In genomic region chr6:53530346-53530745, GRCh38 we compare ENCODE assay signal across 13 cellular contexts. TPM values are rescaled to one million over a fixed set of nuclear protein-coding genes. Genes with fewer than 3 reads are reported as not detected.
DNase-seq lines count a peak whose midpoint lies in the region; ATAC-seq and TF ChIP-seq lines count a peak whose summit lies in the region.
"Had no signal": no experiment of that assay in that cellular context is flagged by ENCODE, and none has a peak within 500 bp of the region (broad histone marks: within the 10 kb centered on the region; RNA-seq: fewer than 3 reads in every experiment).

No MANE protein-coding gene starts in this region.

- H3K4me1 ChIP-seq in HUES48 (ENCODE audit: control insufficient read depth, insufficient read depth, low read length) (peaks cover 84% of the 10 kb centered on the region), gastrocnemius medialis (peaks cover 57 to 78% of the 10 kb centered on the region in 2 donors), tibial nerve (peaks cover 0 to 61% (median 2%) of the 10 kb centered on the region in 4 donors)

- no peak for TF ChIP-seq EP300 in tibial nerve (IDR thresholded peaks at IDR 0.05)

- H3K27ac Mint-ChIP-seq in chondrocyte (ENCODE audit: unreplicated experiment) = peak overlapping the region; percentile 71
- H3K27ac Mint-ChIP-seq: stimulated activated naive CD8-positive, alpha-beta T cell treated with anti-CD3 and anti-CD28 coated beads, Interleukin-15, Interleukin-2, amounts not matched to agents 100 ng/mL and 50 ng/mL, for 24 hours had no signal

- peaks cover 2% of the 10 kb centered on the region for H3K36me3 Mint-ChIP-seq in chondrocyte (ENCODE audit: low read depth)

- in situ Hi-C loops in gastrocnemius medialis (cut with MboI; ENCODE audit: low sequenced_read_pairs in 4 of 4) = no loop called here

- TF ChIP-seq CTCF in chondrocyte (IDR thresholded peaks at IDR 0.05) = no peak
- TF ChIP-seq CTCF in gastrocnemius medialis (IDR thresholded peaks at IDR 0.05 in 4 of 5, conservative IDR thresholded peaks at IDR 0.05 in 1 of 5) = no peak
- TF ChIP-seq CTCF in tibial nerve (IDR thresholded peaks at IDR 0.05) = no peak

- no peaks in the 10 kb centered on the region for H3K9me3 ChIP-seq in HUES48 (ENCODE audit: control insufficient read depth, insufficient read depth, low read length)
- no peaks in the 10 kb centered on the region for H3K9me3 ChIP-seq in gastrocnemius medialis
- no peaks in the 10 kb centered on the region for H3K9me3 ChIP-seq in tibial nerve

- H3K4me3 ChIP-seq in HUES48 (ENCODE audit: low read depth, low read length) (peak overlapping the region; percentile 7; the same call in 1 of the 2 replicates), gastrocnemius medialis (no peak overlapping the region), tibial nerve (no peak overlapping the region)

- WGBS in tibial nerve, 2 donors = 54 to 56% methylated on average over 5 of the region's 5 CpGs

- DNase-seq in chondrocyte (ENCODE audit: low spot score) (no peak), iris pigment epithelial cell (ENCODE audit: low read depth) (peak; percentile 54), gastrocnemius medialis (peak in 1 of 2 donors; percentile 15), MV-4-11 (lab: John Stamatoyannopoulos, UW) (no peak), tibial nerve (ENCODE audit: low spot score in 2 of 2) (no peak)
- DNase-seq: activated T-cell treated with anti-CD3 and anti-CD28 coated beads, Interleukin-2, amount 50 U/mL, for 1 hour; naive thymus-derived CD8-positive, alpha-beta T cell; NCI-H1436; stimulated activated CD4-positive, alpha-beta T cell treated with anti-CD3 and anti-CD28 coated beads, Interleukin-1b, Interleukin-23, amount 100 ng/mL, for 48 hours had no signal

- intact Hi-C loops in gastrocnemius medialis (cut with DNase I; ENCODE audit: low total_unique reads) = no loop called here

- no peak overlapping the region for H3K4me3 Mint-ChIP-seq in chondrocyte (ENCODE audit: unreplicated experiment)
- H3K4me3 Mint-ChIP-seq: naive thymus-derived CD8-positive, alpha-beta T cell; stimulated activated naive CD8-positive, alpha-beta T cell treated with anti-CD3 and anti-CD28 coated beads, Interleukin-15, Interleukin-2, amounts not matched to agents 100 ng/mL and 50 ng/mL, for 24 hours had no signal

- peak overlapping the region; percentile 81 for H3K27ac ChIP-seq in HUES48 (ENCODE audit: low read depth, low read length)
- H3K27ac ChIP-seq in gastrocnemius medialis = no peak overlapping the region
- no peak overlapping the region for H3K27ac ChIP-seq in tibial nerve

- H3K27me3 Mint-ChIP-seq in chondrocyte (ENCODE audit: low read depth) = no peaks in the 10 kb centered on the region
- H3K27me3 Mint-ChIP-seq: naive thymus-derived CD8-positive, alpha-beta T cell; stimulated activated naive CD8-positive, alpha-beta T cell treated with anti-CD3 and anti-CD28 coated beads, Interleukin-15, Interleukin-2, amounts not matched to agents 100 ng/mL and 50 ng/mL, for 24 hours had no signal

- H3K36me3 ChIP-seq in HUES48 (ENCODE audit: control insufficient read depth, insufficient read depth, low read length) (no peaks in the 10 kb centered on the region), gastrocnemius medialis (no peaks in the 10 kb centered on the region), tibial nerve (no peaks in the 10 kb centered on the region)

- ATAC-seq in gastrocnemius medialis (peak; percentile 63 to 70), HG03039 (IDR thresholded peaks at IDR 0.05; ENCODE audit: unreplicated experiment) (no peak), HG02571 (IDR thresholded peaks at IDR 0.05; ENCODE audit: unreplicated experiment) (no peak)
- ATAC-seq: naive thymus-derived CD8-positive, alpha-beta T cell had no signal

- H3K4me1 Mint-ChIP-seq in chondrocyte (ENCODE audit: low read depth) = peaks cover 61% of the 10 kb centered on the region

- peak overlapping the region; percentile 30 for H3K9ac ChIP-seq in HUES48 (ENCODE audit: low read depth, low read length)

- H3K9me3 Mint-ChIP-seq in chondrocyte (ENCODE audit: low read depth) = no peaks in the 10 kb centered on the region
- H3K9me3 Mint-ChIP-seq: naive thymus-derived CD8-positive, alpha-beta T cell; stimulated activated naive CD8-positive, alpha-beta T cell treated with anti-CD3 and anti-CD28 coated beads, Interleukin-15, Interleukin-2, amounts not matched to agents 100 ng/mL and 50 ng/mL, for 24 hours had no signal

- H3K27me3 ChIP-seq in HUES48 (ENCODE audit: control insufficient read depth, insufficient read depth, low read length) (no peaks in the 10 kb centered on the region), gastrocnemius medialis (no peaks in the 10 kb centered on the region), tibial nerve (no peaks in the 10 kb centered on the region)

- TF ChIP-seq POLR2A in gastrocnemius medialis (IDR thresholded peaks at IDR 0.05) (no peak), tibial nerve (IDR thresholded peaks at IDR 0.05) (no peak)

RNA-seq across cellular contexts. Expression of gene GCLC, which starts 14.6 kb away (rescaled TPM):
- total RNA-seq in chondrocyte (35.2 to 39.0 TPM (median 37.1 TPM) in 3 replicates), gastrocnemius medialis (10 to 100 TPM; 16.4 to 29.0 (median 20.5) TPM), tibial nerve (10 to 100 TPM; 21.8 to 43.2 (median 32.0) TPM)

Comparison
In these comparisons a context has a peak if more than half of its experiments do, and no peak if none do; other contexts are left out.
1. ATAC-seq: peak in gastrocnemius medialis (2 of 2); none in HG03039 (single experiment) and HG02571 (single experiment).